ENCODE assay signal across 10 cellular contexts in the genomic region with DNA sequence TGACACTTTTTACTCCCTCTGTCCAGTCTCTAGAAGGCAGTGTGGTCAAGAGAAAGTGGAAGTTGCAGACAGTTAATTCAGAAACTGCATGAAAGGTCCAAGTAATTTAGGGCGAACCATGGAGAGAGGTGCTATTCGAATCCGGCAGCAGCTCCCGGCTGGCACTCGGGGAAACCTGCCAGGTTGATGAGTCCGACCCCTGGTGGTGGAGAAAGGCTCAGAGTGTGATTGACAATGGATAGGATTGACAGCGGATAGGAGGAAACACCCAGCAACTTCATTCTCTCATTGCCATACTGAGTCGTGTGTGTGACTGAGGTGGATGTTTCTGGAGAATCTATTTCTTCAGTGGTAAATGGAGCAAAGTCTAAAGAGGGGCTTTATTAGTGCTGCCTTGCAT.
DNase-seq lines count a peak whose midpoint lies in the region; ATAC-seq and TF ChIP-seq lines count a peak whose summit lies in the region.
"Had no signal": no experiment of that assay in that cellular context is flagged by ENCODE, and none has a peak within 500 bp of the region (broad histone marks: within the 10 kb centered on the region; RNA-seq: fewer than 3 reads in every experiment).

No MANE protein-coding gene starts in this region.

- no peak overlapping the region for H3K27ac Mint-ChIP-seq in mesothelial cell of epicardium

- H3K27me3 Mint-ChIP-seq in mesothelial cell of epicardium (ENCODE audit: low read depth): peaks cover 21% of the 10 kb centered on the region

- 0 out of 2 replicates have a peak, but pooled peaks have one; percentile 15 for TF ChIP-seq RAD21 in Ishikawa (IDR thresholded peaks at IDR 0.05; ENCODE audit: low read depth)

- peaks cover 2% of the 10 kb centered on the region for H3K9me3 Mint-ChIP-seq in mesothelial cell of epicardium

- no peak overlapping the region for H3K4me3 ChIP-seq in GM12864 (ENCODE audit: low read depth, low read length)
- H3K4me3 ChIP-seq: coronary artery had no signal

- H3K36me3 Mint-ChIP-seq in mesothelial cell of epicardium: no peaks in the 10 kb centered on the region

- H3K4me3 Mint-ChIP-seq in mesothelial cell of epicardium: no peak overlapping the region

- DNase-seq in GM12864 (ENCODE audit: low read depth): no peak
- DNase-seq in astrocyte of the hippocampus (ENCODE audit: low read depth, low spot score): peak; percentile 7
- no peak for DNase-seq in mesothelial cell of epicardium (ENCODE audit: low spot score in 2 of 2, unreplicated experiment in 2 of 2)
- no peak for DNase-seq in activated CD4-positive, CD25-positive, alpha-beta regulatory T cell treated with anti-CD3 and anti-CD28 coated beads, Interleukin-2, amount 50 U/mL, for 72 hours
- DNase-seq in DMS79 (lab: John Stamatoyannopoulos, UW): no peak
- DNase-seq: activated CD4-positive, alpha-beta T cell treated with anti-CD3 and anti-CD28 coated beads, Interleukin-2, amount 50 U/mL, for 48 hours had no signal

- ATAC-seq in GM18858 (IDR thresholded peaks at IDR 0.05; ENCODE audit: unreplicated experiment) (no peak), GM18502 (IDR thresholded peaks at IDR 0.05; ENCODE audit: poor library complexity, unreplicated experiment) (no peak)

- TF ChIP-seq CTCF in GM12864 (IDR thresholded peaks at IDR 0.05; ENCODE audit: low read depth, low read length, missing control alignments) (peak; percentile 58), mesothelial cell of epicardium (IDR thresholded peaks at IDR 0.05; ENCODE audit: unreplicated experiment) (peak; percentile 53)

- no peaks in the 10 kb centered on the region for H3K4me1 Mint-ChIP-seq in mesothelial cell of epicardium

- no peak for TF ChIP-seq EP300 in Ishikawa (IDR thresholded peaks at IDR 0.05; ENCODE audit: borderline replicate concordance)

TF ChIP-seq in Ishikawa, 13 proteins besides CTCF, POLR2A, EP300 and RAD21:
- TF ChIP-seq CEBPB (IDR thresholded peaks at IDR 0.05) (no peak), NFIC (IDR thresholded peaks at IDR 0.05) (no peak), CREB1 (IDR thresholded peaks at IDR 0.05; ENCODE audit: low read depth) (no peak), TCF12 (IDR thresholded peaks at IDR 0.05; ENCODE audit: low read depth) (no peak), TEAD4 (IDR thresholded peaks at IDR 0.05) (no peak), FOXM1 (IDR thresholded peaks at IDR 0.05; ENCODE audit: borderline replicate concordance, low read depth) (no peak), TAF1 (IDR thresholded peaks at IDR 0.05; ENCODE audit: low read depth) (no peak), EGR1 (IDR thresholded peaks at IDR 0.05) (no peak), ZBTB7A (IDR thresholded peaks at IDR 0.05; ENCODE audit: low read depth) (no peak)
- TF ChIP-seq, protein P1, sequence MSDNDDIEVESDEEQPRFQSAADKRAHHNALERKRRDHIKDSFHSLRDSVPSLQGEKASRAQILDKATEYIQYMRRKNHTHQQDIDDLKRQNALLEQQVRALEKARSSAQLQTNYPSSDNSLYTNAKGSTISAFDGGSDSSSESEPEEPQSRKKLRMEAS (IDR thresholded peaks at IDR 0.05): no peak
- TF ChIP-seq, protein P2, sequence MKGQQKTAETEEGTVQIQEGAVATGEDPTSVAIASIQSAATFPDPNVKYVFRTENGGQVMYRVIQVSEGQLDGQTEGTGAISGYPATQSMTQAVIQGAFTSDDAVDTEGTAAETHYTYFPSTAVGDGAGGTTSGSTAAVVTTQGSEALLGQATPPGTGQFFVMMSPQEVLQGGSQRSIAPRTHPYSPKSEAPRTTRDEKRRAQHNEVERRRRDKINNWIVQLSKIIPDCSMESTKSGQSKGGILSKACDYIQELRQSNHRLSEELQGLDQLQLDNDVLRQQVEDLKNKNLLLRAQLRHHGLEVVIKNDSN (IDR thresholded peaks at IDR 0.05): no peak
